Comparison of ENCODE assay signal across 26 cellular contexts in genomic region chr18:76962851-76963250, GRCh38.
A peak's percentile ranks its signal among the peaks of the same experiment; 100 is the strongest.
DNase-seq lines count a peak whose midpoint lies in the region; ATAC-seq and TF ChIP-seq lines count a peak whose summit lies in the region.
"Had no signal": no experiment of that assay in that cellular context is flagged by ENCODE, and none has a peak within 500 bp of the region (broad histone marks: within the 10 kb centered on the region; RNA-seq: fewer than 3 reads in every experiment).

No MANE protein-coding gene starts in this region.

- H3K9me3 Mint-ChIP-seq in activated CD8-positive, alpha-beta memory T cell treated with anti-CD3 and anti-CD28 coated beads, Interleukin-2, amount 10 ng/mL, durations not matched to agents 7 days and 5 days (ENCODE audit: low read depth): no peaks in the 10 kb centered on the region
- H3K9me3 Mint-ChIP-seq in activated B cell treated with CpG ODN at 0.5 μM for 24 hours: no peaks in the 10 kb centered on the region
- H3K9me3 Mint-ChIP-seq in memory B cell: no peaks in the 10 kb centered on the region
- no peaks in the 10 kb centered on the region for H3K9me3 Mint-ChIP-seq in activated T-helper 2 cell treated with anti-CD3 and anti-CD28 coated beads, Interferon-gamma antibody, Interleukin-2, Interleukin-4, amounts not matched to agents 10 μg/mL and 5 μg/mL and 100 μg/mL, durations not matched to agents 14 hours and 24 hours and 36 hours

- no peak for ATAC-seq in activated CD8-positive, alpha-beta memory T cell treated with anti-CD3 and anti-CD28 coated beads, Interleukin-2, amount 10 ng/mL, durations not matched to agents 7 days and 5 days
- no peak for ATAC-seq in activated B cell treated with CpG ODN at 0.5 μM for 24 hours (ENCODE audit: low read depth)
- no peak for ATAC-seq in memory B cell (ENCODE audit: low read depth)
- ATAC-seq: HCT116, left lobe of liver, T-helper 17 cell had no signal

- H3K27me3 ChIP-seq in DOHH2 (ENCODE audit: control insufficient read depth, low read length): no peaks in the 10 kb centered on the region
- H3K27me3 ChIP-seq in BE2C: no peaks in the 10 kb centered on the region
- H3K27me3 ChIP-seq: right atrium auricular region, thyroid gland had no signal

- H3K4me1 Mint-ChIP-seq in activated CD8-positive, alpha-beta memory T cell treated with anti-CD3 and anti-CD28 coated beads, Interleukin-2, amount 10 ng/mL, durations not matched to agents 7 days and 5 days: peaks cover 28% of the 10 kb centered on the region
- H3K4me1 Mint-ChIP-seq in activated B cell treated with CpG ODN at 0.5 μM for 24 hours (no peaks in the 10 kb centered on the region), memory B cell (peaks cover 30% of the 10 kb centered on the region)
- H3K4me1 Mint-ChIP-seq in activated T-helper 2 cell treated with anti-CD3 and anti-CD28 coated beads, Interferon-gamma antibody, Interleukin-2, Interleukin-4, amounts not matched to agents 10 μg/mL and 5 μg/mL and 100 μg/mL, durations not matched to agents 14 hours and 24 hours and 36 hours (ENCODE audit: low read depth): peaks cover 29% of the 10 kb centered on the region

- H3K27ac Mint-ChIP-seq in activated CD8-positive, alpha-beta memory T cell treated with anti-CD3 and anti-CD28 coated beads, Interleukin-2, amount 10 ng/mL, durations not matched to agents 7 days and 5 days: peak overlapping the region; percentile 85
- H3K27ac Mint-ChIP-seq in activated B cell treated with CpG ODN at 0.5 μM for 24 hours (no peak overlapping the region), memory B cell (no peak overlapping the region)
- H3K27ac Mint-ChIP-seq in activated T-helper 2 cell treated with anti-CD3 and anti-CD28 coated beads, Interferon-gamma antibody, Interleukin-2, Interleukin-4, amounts not matched to agents 10 μg/mL and 5 μg/mL and 100 μg/mL, durations not matched to agents 14 hours and 24 hours and 36 hours: no peak overlapping the region

- H3K4me3 Mint-ChIP-seq in activated CD8-positive, alpha-beta memory T cell treated with anti-CD3 and anti-CD28 coated beads, Interleukin-2, amount 10 ng/mL, durations not matched to agents 7 days and 5 days: peak overlapping the region; percentile 51
- peak overlapping the region; percentile 45 for H3K4me3 Mint-ChIP-seq in activated B cell treated with CpG ODN at 0.5 μM for 24 hours
- peak overlapping the region; percentile 45 for H3K4me3 Mint-ChIP-seq in memory B cell
- no peak overlapping the region for H3K4me3 Mint-ChIP-seq in activated T-helper 2 cell treated with anti-CD3 and anti-CD28 coated beads, Interferon-gamma antibody, Interleukin-2, Interleukin-4, amounts not matched to agents 10 μg/mL and 5 μg/mL and 100 μg/mL, durations not matched to agents 14 hours and 24 hours and 36 hours (ENCODE audit: low read depth)

- H3K4me3 ChIP-seq in DOHH2 (ENCODE audit: low read length): no peak overlapping the region
- no peak overlapping the region for H3K4me3 ChIP-seq in BE2C (ENCODE audit: low read depth, low read length)
- H3K4me3 ChIP-seq: right atrium auricular region, thyroid gland had no signal

- no peaks in the 10 kb centered on the region for H4K20me1 ChIP-seq in DOHH2 (ENCODE audit: control insufficient read depth, insufficient read depth, low read depth, low read length)

- intact Hi-C loops in activated B cell treated with CpG ODN at 0.5 μM for 24 hours (cut with micrococcal nuclease): loop anchor here (5.0 kb wide), 1 partner anchor 141 kb away; the partner anchor contains the start of gene ZNF236
- intact Hi-C loops in activated T-helper 2 cell treated with anti-CD3 and anti-CD28 coated beads, Interferon-gamma antibody, Interleukin-2, Interleukin-4, amounts not matched to agents 10 μg/mL and 5 μg/mL and 100 μg/mL, durations not matched to agents 14 hours and 24 hours and 36 hours (cut with micrococcal nuclease): no loop called here

- POLR2A ChIA-PET in activated B cell treated with CpG ODN at 0.5 μM for 24 hours (lab: Charles Lee): interaction anchor here (0.9 to 5.8 kb wide), 5 partner anchors 10 to 92 kb away, joined by 3 to 104 read pairs (median 4); no protein-coding TSS in a partner anchor

- peaks cover 29% of the 10 kb centered on the region for H3K79me2 ChIP-seq in DOHH2 (ENCODE audit: control insufficient read depth, low read length)

- H3K27me3 Mint-ChIP-seq in activated CD8-positive, alpha-beta memory T cell treated with anti-CD3 and anti-CD28 coated beads, Interleukin-2, amount 10 ng/mL, durations not matched to agents 7 days and 5 days: no peaks in the 10 kb centered on the region
- no peaks in the 10 kb centered on the region for H3K27me3 Mint-ChIP-seq in activated B cell treated with CpG ODN at 0.5 μM for 24 hours
- no peaks in the 10 kb centered on the region for H3K27me3 Mint-ChIP-seq in memory B cell
- no peaks in the 10 kb centered on the region for H3K27me3 Mint-ChIP-seq in activated T-helper 2 cell treated with anti-CD3 and anti-CD28 coated beads, Interferon-gamma antibody, Interleukin-2, Interleukin-4, amounts not matched to agents 10 μg/mL and 5 μg/mL and 100 μg/mL, durations not matched to agents 14 hours and 24 hours and 36 hours (ENCODE audit: low read depth)
- H3K27me3 Mint-ChIP-seq: T-helper 17 cell had no signal

- H3K9me3 ChIP-seq in DOHH2 (ENCODE audit: control insufficient read depth, insufficient read depth, low read length) (peaks cover 8% of the 10 kb centered on the region), BE2C (no peaks in the 10 kb centered on the region)
- H3K9me3 ChIP-seq: right atrium auricular region, thyroid gland had no signal

- H3K36me3 Mint-ChIP-seq in activated CD8-positive, alpha-beta memory T cell treated with anti-CD3 and anti-CD28 coated beads, Interleukin-2, amount 10 ng/mL, durations not matched to agents 7 days and 5 days: peaks cover 42% of the 10 kb centered on the region
- H3K36me3 Mint-ChIP-seq in activated B cell treated with CpG ODN at 0.5 μM for 24 hours (ENCODE audit: low read depth) (peaks cover 55% of the 10 kb centered on the region), memory B cell (peaks cover 16% of the 10 kb centered on the region)
- peaks cover 54% of the 10 kb centered on the region for H3K36me3 Mint-ChIP-seq in activated T-helper 2 cell treated with anti-CD3 and anti-CD28 coated beads, Interferon-gamma antibody, Interleukin-2, Interleukin-4, amounts not matched to agents 10 μg/mL and 5 μg/mL and 100 μg/mL, durations not matched to agents 14 hours and 24 hours and 36 hours (ENCODE audit: low read depth)

- DNase-seq in activated CD8-positive, alpha-beta memory T cell treated with anti-CD3 and anti-CD28 coated beads, Interleukin-2, amount 10 ng/mL, durations not matched to agents 7 days and 5 days: no peak
- no peak for DNase-seq in activated CD8-positive, alpha-beta memory T cell treated with anti-CD3 and anti-CD28 coated beads, Interleukin-2, amount 50 U/mL, for 4 hours
- DNase-seq in activated B cell treated with CpG ODN at 0.5 μM for 24 hours (no peak), memory B cell (ENCODE audit: low spot score in 2 of 2) (no peak), BE2C (no peak), T-helper 9 cell (no peak)
- no peak for DNase-seq in activated T-helper 2 cell treated with anti-CD3 and anti-CD28 coated beads, Interferon-gamma antibody, Interleukin-2, Interleukin-4, amounts not matched to agents 10 μg/mL and 5 μg/mL and 100 μg/mL, durations not matched to agents 14 hours and 24 hours and 36 hours (ENCODE audit: low spot score)
- DNase-seq: activated gamma-delta T cell, AML-193, caudate nucleus, DMS53, mesendoderm, MM.1S, NCI-H1105 treated with DMSO at 0.1 percent for 48 hours, NCI-H187 treated with DMSO at 0.1 percent for 48 hours, NCI-H2171 treated with DMSO at 0.1 percent for 48 hours, NCI-H524 treated with DMSO at 0.1 percent for 48 hours, posterior cingulate gyrus, small intestine, T-helper 17 cell, thyroid gland had no signal

- no peak overlapping the region for H3K27ac ChIP-seq in DOHH2 (ENCODE audit: low read depth, low read length)
- H3K27ac ChIP-seq: KMS-11, right atrium auricular region, thyroid gland had no signal

- peaks cover 7% of the 10 kb centered on the region; the same call in 1 of the 2 replicates for H3F3A ChIP-seq in DOHH2 (ENCODE audit: control insufficient read depth, insufficient read depth)

- TF ChIP-seq CTCF in DOHH2 (IDR thresholded peaks at IDR 0.05; ENCODE audit: low read depth, low read length, poor library complexity, severe bottlenecking) (no peak), activated B cell treated with CpG ODN at 0.5 μM for 24 hours (IDR thresholded peaks at IDR 0.05) (no peak), BE2C (IDR thresholded peaks at IDR 0.05; ENCODE audit: low read depth, low read length) (no peak)

- peaks cover 70% of the 10 kb centered on the region for H3K36me3 ChIP-seq in DOHH2 (ENCODE audit: control insufficient read depth, low read length)
- no peaks in the 10 kb centered on the region for H3K36me3 ChIP-seq in BE2C

- H3K4me2 ChIP-seq in DOHH2 (ENCODE audit: low read length): peak overlapping the region; percentile 36; the same call in 1 of the 2 replicates

- peaks cover 74% of the 10 kb centered on the region for H3K4me1 ChIP-seq in DOHH2 (ENCODE audit: control insufficient read depth, low read length)
- peaks cover 3% of the 10 kb centered on the region for H3K4me1 ChIP-seq in BE2C
- H3K4me1 ChIP-seq: right atrium auricular region had no signal

- CTCF ChIA-PET in activated CD8-positive, alpha-beta memory T cell treated with anti-CD3 and anti-CD28 coated beads, Interleukin-2, amount 10 ng/mL, durations not matched to agents 7 days and 5 days (lab: Charles Lee): interaction anchor here (1.0 to 2.0 kb wide), 3 partner anchors 18 to 249 kb away, joined by 3 to 7 read pairs (median 4); no protein-coding TSS in a partner anchor
- CTCF ChIA-PET in activated B cell treated with CpG ODN at 0.5 μM for 24 hours (lab: Charles Lee): interaction anchor here (0.6 to 9.9 kb wide), 5 partner anchors 20 to 99 kb away, joined by 3 to 94 read pairs (median 5); no protein-coding TSS in a partner anchor

- H3K9me2 ChIP-seq in DOHH2 (replicated peaks; ENCODE audit: control insufficient read depth, low read length): no peaks in the 10 kb centered on the region
